Comparison of ENCODE assay signal across 12 cellular contexts in genomic region chr11:27468643-27469332, GRCh38. TPM values are rescaled to one million over a fixed set of nuclear protein-coding genes. Genes with fewer than 3 reads are reported as not detected.
DNase-seq lines count a peak whose midpoint lies in the region; ATAC-seq, FAIRE-seq and TF ChIP-seq lines count a peak whose summit lies in the region.
"Had no signal": no experiment of that assay in that cellular context is flagged by ENCODE, and none has a peak within 500 bp of the region (broad histone marks: within the 10 kb centered on the region; RNA-seq: fewer than 3 reads in every experiment).

No MANE protein-coding gene starts in this region.

- CTCF ChIA-PET in endothelial cell of umbilical vein (lab: Charles Lee) = interaction anchor here (0.8 to 1.5 kb wide), 6 partner anchors 13 to 285 kb away, joined by 3 to 11 read pairs (median 5); partner anchors contain the start of gene CCDC34

- H3K4me1 ChIP-seq in endothelial cell of umbilical vein (ENCODE audit: control insufficient read depth, extremely low read depth, insufficient read depth, low read length) = peaks cover 15% of the 10 kb centered on the region
- peaks cover 24 to 32% of the 10 kb centered on the region in 2 donors for H3K4me1 ChIP-seq in muscle layer of duodenum (ENCODE audit: control insufficient read depth in 1 of 2, insufficient read depth in 2 of 2, low read length in 2 of 2)

- H3K9me1 ChIP-seq in endothelial cell of umbilical vein (replicated peaks; ENCODE audit: control insufficient read depth, extremely low read depth, insufficient read depth, low read length) = no peaks in the 10 kb centered on the region

- TF ChIP-seq CTCF in CD14-positive monocyte (IDR thresholded peaks at IDR 0.05) (no peak), endothelial cell of umbilical vein (IDR thresholded peaks at IDR 0.05; ENCODE audit: extremely low read depth in 1 of 2, insufficient read depth in 1 of 2, low read depth in 1 of 2, low read length in 2 of 2) (no peak)

- H4K20me1 ChIP-seq in endothelial cell of umbilical vein (replicated peaks; ENCODE audit: control insufficient read depth, extremely low read depth, insufficient read depth, low read length) = no peaks in the 10 kb centered on the region

- no peak overlapping the region for H3K27ac ChIP-seq in endothelial cell of umbilical vein (ENCODE audit: insufficient read depth, low read depth, low read length)
- peak overlapping the region; percentile 7 for H3K27ac ChIP-seq in muscle layer of duodenum (ENCODE audit: low read length)
- H3K27ac ChIP-seq: upper lobe of left lung had no signal

- no peaks in the 10 kb centered on the region for H3K36me3 ChIP-seq in endothelial cell of umbilical vein (ENCODE audit: control insufficient read depth in 2 of 2, extremely low read depth in 1 of 2, insufficient read depth in 2 of 2, low read length in 2 of 2)
- H3K36me3 ChIP-seq in muscle layer of duodenum (ENCODE audit: control insufficient read depth in 1 of 2, insufficient read depth in 2 of 2, low read length in 2 of 2) = no peaks in the 10 kb centered on the region
- H3K36me3 ChIP-seq: upper lobe of left lung had no signal

- POLR2A ChIA-PET in endothelial cell of umbilical vein (lab: Charles Lee) = interaction anchor here (0.6 kb wide), 1 partner anchor 106 kb away, joined by 3 read pairs; the partner anchor contains the start of gene CCDC34

- H3K4me3 ChIP-seq in endothelial cell of umbilical vein (replicated peaks in 1 of 3; ENCODE audit: insufficient read depth in 1 of 3, low read depth in 1 of 3, low read length in 3 of 3) (no peak overlapping the region), muscle layer of duodenum (ENCODE audit: low read depth in 1 of 2, low read length in 2 of 2) (peak overlapping the region; percentile 85 to 96)
- H3K4me3 ChIP-seq: upper lobe of left lung had no signal

- peak overlapping the region in 6 of 7 donors; percentile 6 to 82 (median 68) for H3K27ac Mint-ChIP-seq in CD14-positive monocyte
- H3K27ac Mint-ChIP-seq: activated T-cell treated with anti-CD3 and anti-CD28 coated beads, Interleukin-2, amount 50 U/mL, for 72 hours had no signal

- dilution Hi-C loops in endothelial cell of umbilical vein (cut with MboI; ENCODE audit: extremely low pct_ligation_motif_present, low sequenced_read_pairs) = no loop called here

- no peak for TF ChIP-seq POLR2A in endothelial cell of umbilical vein (IDR thresholded peaks at IDR 0.05; ENCODE audit: low read depth, low read length)

- H3K4me1 Mint-ChIP-seq in CD14-positive monocyte = peaks cover 46% of the 10 kb centered on the region

- peaks cover 0 to 5% (median 0%) of the 10 kb centered on the region in 7 donors for H3K9me3 Mint-ChIP-seq in CD14-positive monocyte
- H3K9me3 Mint-ChIP-seq: activated T-cell treated with anti-CD3 and anti-CD28 coated beads, Interleukin-2, amount 50 U/mL, for 72 hours had no signal

- H3K4me2 ChIP-seq in endothelial cell of umbilical vein (ENCODE audit: insufficient read depth, low read length) = no peak overlapping the region

- DNase-seq in CD14-positive monocyte (ENCODE audit: low spot score) (no peak), NCI-H69 (lab: John Stamatoyannopoulos, UW) (peak; percentile 28), endothelial cell of umbilical vein (ENCODE audit: low read depth, low spot score) (no peak), NCI-H2171 (lab: John Stamatoyannopoulos, UW) (no peak)
- DNase-seq: activated T-cell treated with anti-CD3 and anti-CD28 coated beads, Interleukin-2, amount 50 U/mL, for 72 hours; NCI-H187; T-helper 1 cell; upper lobe of left lung had no signal

- ATAC-seq in HG02870 (IDR thresholded peaks at IDR 0.05; ENCODE audit: unreplicated experiment) (no peak), HG02588 (IDR thresholded peaks at IDR 0.05; ENCODE audit: unreplicated experiment) (no peak), HG03045 (IDR thresholded peaks at IDR 0.05; ENCODE audit: unreplicated experiment) (no peak)
- ATAC-seq: activated T-cell treated with anti-CD3 and anti-CD28 coated beads, Interleukin-2, amount 50 U/mL, for 72 hours had no signal

- no TSS peak for BruUV-seq in endothelial cell of umbilical vein (replicated peaks; lab: Mats Ljungman, UMichigan)

- H3K27me3 ChIP-seq in endothelial cell of umbilical vein (ENCODE audit: control insufficient read depth in 2 of 2, insufficient read depth in 2 of 2, low read length in 2 of 2) (peaks cover 0 to 2% of the 10 kb centered on the region in 2 experiments), muscle layer of duodenum (ENCODE audit: low read depth, low read length) (no peaks in the 10 kb centered on the region)

- H3K79me2 ChIP-seq in endothelial cell of umbilical vein (ENCODE audit: control insufficient read depth, insufficient read depth, low read length) = no peaks in the 10 kb centered on the region

- intact Hi-C loops in CD14-positive monocyte (cut with micrococcal nuclease) (no loop called here), endothelial cell of umbilical vein (cut with micrococcal nuclease) (no loop called here)

- peaks cover 24 to 30% (median 27%) of the 10 kb centered on the region in 3 donors for H3K27me3 Mint-ChIP-seq in CD14-positive monocyte (ENCODE audit: low read depth in 3 of 3)

- no peak overlapping the region for H3K4me3 Mint-ChIP-seq in CD14-positive monocyte
- H3K4me3 Mint-ChIP-seq: activated T-cell treated with anti-CD3 and anti-CD28 coated beads, Interleukin-2, amount 50 U/mL, for 72 hours had no signal

- H3K36me3 Mint-ChIP-seq in CD14-positive monocyte = peaks cover 0 to 4% of the 10 kb centered on the region in 2 donors

- no peak overlapping the region for H2AFZ ChIP-seq in endothelial cell of umbilical vein (ENCODE audit: low read depth, low read length)

- no peaks in the 10 kb centered on the region for H3K9me3 ChIP-seq in endothelial cell of umbilical vein (replicated peaks; ENCODE audit: control insufficient read depth, insufficient read depth, low read length)
- no peaks in the 10 kb centered on the region for H3K9me3 ChIP-seq in muscle layer of duodenum (ENCODE audit: control insufficient read depth in 1 of 2, low read length in 2 of 2)
- H3K9me3 ChIP-seq: upper lobe of left lung had no signal

- no peak for FAIRE-seq in endothelial cell of umbilical vein (lab: Jason Lieb, UNC)

- H3K9ac ChIP-seq in endothelial cell of umbilical vein (replicated peaks; ENCODE audit: extremely low read depth, insufficient read depth, low read length) = peak overlapping the region; percentile 13

TF ChIP-seq in endothelial cell of umbilical vein, 7 proteins besides CTCF, POLR2A, EP300 and RAD21:
- TF ChIP-seq MYC (IDR thresholded peaks at IDR 0.05; ENCODE audit: low read depth, low read length) = no peak
- no peak for TF ChIP-seq MAX (IDR thresholded peaks at IDR 0.05; ENCODE audit: insufficient read depth, insufficient read length)
- no peak for TF ChIP-seq JUN (IDR thresholded peaks at IDR 0.05; ENCODE audit: borderline replicate concordance, insufficient read depth, insufficient read length, low read depth)
- TF ChIP-seq GATA2 (IDR thresholded peaks at IDR 0.05; ENCODE audit: insufficient read depth, insufficient read length, low read depth, low read length) = no peak
- no peak for TF ChIP-seq EZH2 (IDR thresholded peaks at IDR 0.05; ENCODE audit: borderline replicate concordance, low read depth, low read length, severe bottlenecking)
- no peak for TF ChIP-seq POLR2AphosphoS5 (IDR thresholded peaks at IDR 0.05; ENCODE audit: insufficient read depth, low read depth, low read length)
- no peak for TF ChIP-seq FOS (IDR thresholded peaks at IDR 0.05; ENCODE audit: borderline replicate concordance, insufficient read depth, low read length)

RNA-seq across cellular contexts. Expression of gene LGR4, which starts 3.8 kb away (rescaled TPM):
- under 1 TPM; 0.72 to 0.92 TPM for polyA plus RNA-seq in CD14-positive monocyte
- 2.6 and 3.1 TPM in 2 replicates for total RNA-seq in endothelial cell of umbilical vein
- 0.89 and 1.3 TPM in 2 replicates for polyA plus RNA-seq in endothelial cell of umbilical vein
- polyA plus RNA-seq in endothelial cell of umbilical vein (2011; cell fraction: cytosol; rRNA removed) = 0.98 and 1.1 TPM in 2 replicates
- 4.1 and 4.4 TPM in 2 replicates for polyA plus RNA-seq in endothelial cell of umbilical vein (2011; cell fraction: nucleus; rRNA removed)
- polyA plus RNA-seq in endothelial cell of umbilical vein (2012) = 7.4 and 7.7 TPM in 2 replicates
- 5.9 and 11.8 TPM in 2 replicates for polyA minus RNA-seq in endothelial cell of umbilical vein
- 70.9 TPM for polyA minus RNA-seq in endothelial cell of umbilical vein (2011; cell fraction: cytosol; rRNA and poly(A)+ RNA removed)
- polyA minus RNA-seq in endothelial cell of umbilical vein (2011; cell fraction: nucleus; rRNA and poly(A)+ RNA removed) = 7.3 and 9.6 TPM in 2 replicates

RNA-seq across cellular contexts. Expression of gene LIN7C, which starts 37.8 kb away (rescaled TPM):
- polyA plus RNA-seq in CD14-positive monocyte = 10 to 100 TPM; 18.9 to 24.0 TPM
- total RNA-seq in endothelial cell of umbilical vein = 23.6 and 24.9 TPM in 2 replicates
- polyA plus RNA-seq in endothelial cell of umbilical vein = 6.0 and 7.1 TPM in 2 replicates
- 6.5 and 7.3 TPM in 2 replicates for polyA plus RNA-seq in endothelial cell of umbilical vein (2011; cell fraction: cytosol; rRNA removed)
- polyA plus RNA-seq in endothelial cell of umbilical vein (2011; cell fraction: nucleus; rRNA removed) = 5.1 and 7.6 TPM in 2 replicates
- polyA plus RNA-seq in endothelial cell of umbilical vein (2012) = 5.7 and 8.9 TPM in 2 replicates
- polyA minus RNA-seq in endothelial cell of umbilical vein = 6.1 and 7.5 TPM in 2 replicates
- 29.0 TPM for polyA minus RNA-seq in endothelial cell of umbilical vein (2011; cell fraction: cytosol; rRNA and poly(A)+ RNA removed)
- 7.5 and 12.4 TPM in 2 replicates for polyA minus RNA-seq in endothelial cell of umbilical vein (2011; cell fraction: nucleus; rRNA and poly(A)+ RNA removed)

Comparison
In these comparisons a context has a peak if more than half of its experiments do, and no peak if none do; other contexts are left out.
1. H3K4me3 ChIP-seq: peak in muscle layer of duodenum (2 of 2); none in endothelial cell of umbilical vein (0 of 3).